In the genomic region with DNA sequence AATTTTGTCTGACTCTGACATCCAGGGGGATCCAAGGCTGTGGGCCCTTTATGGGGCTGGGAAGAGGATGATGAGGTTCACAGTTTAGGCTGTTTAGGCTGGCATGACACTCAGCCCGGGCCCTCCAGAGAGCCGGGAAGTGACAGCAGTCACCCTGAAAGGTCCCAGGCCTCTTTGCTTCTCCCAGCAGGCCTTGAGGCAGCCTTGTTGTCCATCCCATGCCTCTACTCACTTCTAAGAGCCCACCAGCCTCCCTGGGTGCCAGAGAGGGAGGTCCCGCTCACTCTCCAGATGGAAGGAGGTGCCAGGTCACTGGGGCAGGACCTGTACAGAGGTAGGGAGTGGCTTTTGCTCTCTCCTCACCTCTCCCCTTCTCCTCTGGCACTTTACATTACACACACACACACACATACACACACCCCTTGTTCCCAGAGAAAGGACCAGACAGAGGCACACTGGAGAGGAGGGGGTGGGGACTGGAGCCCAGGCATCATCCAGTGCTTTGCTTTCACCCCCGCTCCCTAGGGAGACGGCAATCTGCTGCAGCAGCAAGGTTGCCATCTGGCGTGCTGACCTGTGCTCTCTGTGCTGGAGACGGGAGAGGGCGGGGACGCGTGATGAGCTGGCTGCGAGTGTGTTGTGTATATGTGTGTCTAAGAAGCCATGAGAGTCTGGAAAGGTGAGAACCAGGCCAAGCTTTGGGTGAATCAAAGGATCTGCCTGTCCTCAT, we compare ENCODE assay signal across 8 cellular contexts.
DNase-seq lines count a peak whose midpoint lies in the region; ATAC-seq, FAIRE-seq and TF ChIP-seq lines count a peak whose summit lies in the region.

No MANE protein-coding gene starts in this region.

- FAIRE-seq in islet of Langerhans (lab: Jason Lieb, UNC) (peak; percentile 27), GM19239 (lab: Jason Lieb, UNC) (no peak)

- no peaks in the 10 kb centered on the region for H3K4me1 ChIP-seq in RWPE2 (ENCODE audit: insufficient read depth, poor library complexity, severe bottlenecking)

- no peaks in the 10 kb centered on the region for H3K9me3 ChIP-seq in RWPE2 (ENCODE audit: severe bottlenecking)

- no peak overlapping the region for H3K4me3 ChIP-seq in RWPE2 (ENCODE audit: severe bottlenecking)

- ATAC-seq in RWPE2 (ENCODE audit: low read depth) (peak; percentile 75), GM19455 (IDR thresholded peaks at IDR 0.05; ENCODE audit: unreplicated experiment) (no peak), HG03039 (IDR thresholded peaks at IDR 0.05; ENCODE audit: unreplicated experiment) (no peak)

- no peak overlapping the region for H3K27ac ChIP-seq in RWPE2 (ENCODE audit: poor library complexity, severe bottlenecking)

- peak; percentile 98 for DNase-seq in DMS 273 treated with DMSO at 0.1 percent for 48 hours (lab: John Stamatoyannopoulos, UW)
- DNase-seq in NCI-H1436 treated with DMSO at 0.1 percent for 48 hours (lab: John Stamatoyannopoulos, UW), result peak; percentile 92
- no peak for DNase-seq in RWPE2 (ENCODE audit: low spot score)
- no peak for DNase-seq in activated CD8-positive, alpha-beta memory T cell treated with anti-CD3 and anti-CD28 coated beads for 24 hours
- DNase-seq in GM19239 (ENCODE audit: insufficient read length, low spot score), result no peak

- no peaks in the 10 kb centered on the region for H3K27me3 ChIP-seq in RWPE2 (ENCODE audit: insufficient read depth, poor library complexity, severe bottlenecking)

- H3K36me3 ChIP-seq in RWPE2 (ENCODE audit: low read depth), result no peaks in the 10 kb centered on the region

- peak; percentile 26 for TF ChIP-seq CTCF in RWPE2 (IDR thresholded peaks at IDR 0.05; ENCODE audit: poor library complexity, severe bottlenecking)

Comparison
In these comparisons a context has a peak if more than half of its experiments do, and no peak if none do; other contexts are left out.
1. DNase-seq: peak in DMS 273 treated with DMSO at 0.1 percent for 48 hours (single experiment) and NCI-H1436 treated with DMSO at 0.1 percent for 48 hours (single experiment); none in RWPE2 (single experiment), activated CD8-positive, alpha-beta memory T cell treated with anti-CD3 and anti-CD28 coated beads for 24 hours (single experiment) and GM19239 (single experiment).